ENCODE assay signal across 8 cellular contexts in the genomic region with DNA sequence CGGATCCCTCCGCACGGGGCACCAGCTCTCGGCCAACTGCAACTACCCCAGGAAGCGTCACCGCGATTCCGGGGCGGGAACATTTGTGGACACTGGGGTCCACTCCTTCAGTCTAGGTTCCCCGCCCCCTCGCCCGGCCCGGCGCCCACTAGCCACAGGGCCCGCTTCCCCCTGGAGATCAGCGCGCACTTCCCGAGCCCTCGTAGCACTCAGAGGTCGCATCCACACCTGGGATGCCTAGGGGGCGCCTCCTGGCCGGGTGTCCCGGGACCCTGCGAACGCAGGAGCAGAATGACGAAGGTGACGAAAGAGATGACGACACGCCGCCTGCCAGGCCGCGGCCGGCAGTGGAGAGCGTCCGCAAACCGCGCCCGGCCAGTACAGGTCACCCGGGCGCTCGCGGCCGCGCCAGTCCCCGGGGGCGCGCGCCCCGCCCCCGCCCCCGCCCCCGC. TPM values are rescaled to one million over a fixed set of nuclear protein-coding genes. Genes with fewer than 3 reads are reported as not detected.
DNase-seq lines count a peak whose midpoint lies in the region; ATAC-seq lines count a peak whose summit lies in the region.

No MANE protein-coding gene starts in this region.

- H3K27ac ChIP-seq in GM23248 (peak overlapping the region; percentile 83), KOPT-K1 (ENCODE audit: low read depth, low read length, poor library complexity, severe bottlenecking) (peak overlapping the region; percentile 52), rectal smooth muscle tissue (ENCODE audit: low read depth, low read length) (peak overlapping the region; percentile 92), aorta (ENCODE audit: low read depth in 1 of 2, low read length in 2 of 2) (peak overlapping the region; percentile 78 to 80)

- WGBS in GM23248 (ENCODE audit: low coverage in 1 of 2, low lambda C conversion rate in 2 of 2, missing lambda C conversion rate in 2 of 2), 2 experiments: 0 to 1% methylated on average over 18 to 40 of the region's 52 CpGs
- WGBS in aorta, 2 donors: 0% methylated on average over 38 to 52 of the region's 52 CpGs

- H3F3A ChIP-seq in GM23248 (ENCODE audit: insufficient read depth): peaks cover 30% of the 10 kb centered on the region

- in situ Hi-C loops in GM23248 (cut with MboI): no loop called here

- H3K9me2 ChIP-seq in GM23248 (ENCODE audit: insufficient read depth): no peaks in the 10 kb centered on the region

- H3K79me2 ChIP-seq in GM23248 (ENCODE audit: insufficient read depth): no peaks in the 10 kb centered on the region

- DNase-seq in GF-D8 (lab: John Stamatoyannopoulos, UW) (peak; percentile 84), GM23248 (peak; percentile 91), T-helper 2 cell (peak; percentile 49 to 85 (median 68)), anterior cingulate cortex (lab: John Stamatoyannopoulos, UW) (peak in 57 of 58 donors; percentile 28 to 91 (median 78)), hepatic stellate cell (ENCODE audit: low spot score) (peak; percentile 84), aorta (peak; percentile 92 to 95)

- intact Hi-C loops in aorta (cut with DNase I): loop anchor here (5.0 to 10.0 kb wide), 3 partner anchors 113 to 354 kb away; a partner anchor contains a TSS

- peaks cover 32% of the 10 kb centered on the region for H3K4me1 ChIP-seq in GM23248 (ENCODE audit: insufficient read depth)
- H3K4me1 ChIP-seq in rectal smooth muscle tissue (ENCODE audit: control insufficient read depth, insufficient read depth, low read length): peaks cover 2% of the 10 kb centered on the region
- no peaks in the 10 kb centered on the region for H3K4me1 ChIP-seq in aorta (ENCODE audit: control insufficient read depth in 1 of 2, insufficient read depth in 2 of 2, low read length in 2 of 2)

- H3K4me3 ChIP-seq in GM23248 (peak overlapping the region; percentile 77), rectal smooth muscle tissue (ENCODE audit: low read length) (peak overlapping the region; percentile 93), aorta (ENCODE audit: low read length in 2 of 2) (peak overlapping the region; percentile 69 to 77)

- peak; percentile 94 for ATAC-seq in aorta (ENCODE audit: low FRiP score)

- H3K36me3 ChIP-seq in GM23248 (ENCODE audit: low read depth) (no peaks in the 10 kb centered on the region), KOPT-K1 (ENCODE audit: insufficient read depth, low read length) (no peaks in the 10 kb centered on the region), rectal smooth muscle tissue (ENCODE audit: control insufficient read depth, insufficient read depth, low read length) (no peaks in the 10 kb centered on the region), aorta (ENCODE audit: control insufficient read depth in 1 of 2, insufficient read depth in 2 of 2, low read length in 1 of 2) (peaks cover 0 to 1% of the 10 kb centered on the region in 2 donors)

- no peaks in the 10 kb centered on the region for H3K27me3 ChIP-seq in GM23248 (replicated peaks; ENCODE audit: insufficient read depth)
- no peaks in the 10 kb centered on the region for H3K27me3 ChIP-seq in rectal smooth muscle tissue (ENCODE audit: control insufficient read depth, insufficient read depth, low read length)
- no peaks in the 10 kb centered on the region for H3K27me3 ChIP-seq in aorta (ENCODE audit: control insufficient read depth in 1 of 2, insufficient read depth in 2 of 2, low read length in 1 of 2)

- peak overlapping the region; percentile 85 for H3K4me2 ChIP-seq in GM23248 (ENCODE audit: unreplicated experiment)

- H4K20me1 ChIP-seq in GM23248 (ENCODE audit: insufficient read depth): no peaks in the 10 kb centered on the region

- H2AFZ ChIP-seq in GM23248: peak overlapping the region; percentile 73

- H3K9ac ChIP-seq in GM23248: peak overlapping the region; percentile 89
- peak overlapping the region; percentile 92 for H3K9ac ChIP-seq in rectal smooth muscle tissue (ENCODE audit: low read length)

- no peaks in the 10 kb centered on the region for H3K9me3 ChIP-seq in GM23248 (ENCODE audit: low read depth)
- no peaks in the 10 kb centered on the region for H3K9me3 ChIP-seq in KOPT-K1 (ENCODE audit: insufficient read depth, low read length, poor library complexity, severe bottlenecking)
- no peaks in the 10 kb centered on the region for H3K9me3 ChIP-seq in aorta (ENCODE audit: control insufficient read depth, low read length)

RNA-seq across cellular contexts. Expression of a gene that starts 0.3 kb away (rescaled TPM):
- total RNA-seq in GM23248 (2014; rRNA removed; shearing (Covaris generic)): 33.1 and 46.9 TPM in 2 replicates
- 44.7 and 50.4 TPM in 2 replicates for polyA plus RNA-seq in GM23248 (2016; fragmentation: Nextera tagmentation; extraction: Ambion mirVana)
- total RNA-seq in aorta: 10 to 100 TPM; 32.4 to 37.2 TPM
- 10 to 100 TPM; 61.4 to 72.3 TPM for polyA plus RNA-seq in aorta

Comparison
In these comparisons a context has a peak if more than half of its experiments do, and no peak if none do; other contexts are left out.
1. Peak in every context shown above with its lines: DNase-seq, ATAC-seq, H3K4me3 ChIP-seq and H3K27ac ChIP-seq.